Comparison of ENCODE assay signal across 9 cellular contexts in the genomic region with DNA sequence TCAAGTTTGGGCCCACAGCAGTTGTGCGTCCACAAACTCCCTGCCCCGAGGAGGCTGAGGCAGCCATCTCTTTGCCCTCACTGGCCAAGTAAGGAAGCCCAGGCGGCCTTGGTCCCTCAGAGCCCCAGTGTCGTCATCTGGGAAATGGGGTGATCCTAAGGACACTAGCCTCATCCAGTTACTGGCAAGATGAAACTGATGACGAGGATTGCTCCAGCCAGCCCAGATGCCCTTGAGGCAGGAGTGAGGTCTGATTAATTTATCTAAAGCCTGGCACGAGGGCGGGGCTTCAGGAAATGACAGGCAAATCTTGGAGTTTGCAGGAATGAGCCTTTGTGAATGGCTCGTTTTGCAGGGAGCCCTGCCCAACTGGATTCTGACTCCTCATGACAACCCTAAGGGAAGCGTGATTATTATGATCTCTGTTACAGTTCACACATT. TPM values are rescaled to one million over a fixed set of nuclear protein-coding genes. Genes with fewer than 3 reads are reported as not detected.
DNase-seq lines count a peak whose midpoint lies in the region; ATAC-seq and TF ChIP-seq lines count a peak whose summit lies in the region.
"Had no signal": no experiment of that assay in that cellular context is flagged by ENCODE, and none has a peak within 500 bp of the region (broad histone marks: within the 10 kb centered on the region; RNA-seq: fewer than 3 reads in every experiment).

No MANE protein-coding gene starts in this region.

- no peaks in the 10 kb centered on the region for H3K36me3 ChIP-seq in MM.1S (replicated peaks; ENCODE audit: insufficient read depth, low read length)

- H3K4me3 Mint-ChIP-seq in central memory CD8-positive, alpha-beta T cell, result no peak overlapping the region
- peak overlapping the region in 7 of 8 donors; percentile 96 to 100 (median 99) for H3K4me3 Mint-ChIP-seq in naive B cell

- H3K9me2 ChIP-seq in MM.1S (replicated peaks; ENCODE audit: insufficient read depth, low read length), result no peaks in the 10 kb centered on the region

- no peak overlapping the region for H2AFZ ChIP-seq in MM.1S (ENCODE audit: low read length)

- H4K20me1 ChIP-seq in MM.1S (ENCODE audit: insufficient read depth, low read length), result no peaks in the 10 kb centered on the region

- H3K4me1 Mint-ChIP-seq in central memory CD8-positive, alpha-beta T cell, result peaks cover 46% of the 10 kb centered on the region
- H3K4me1 Mint-ChIP-seq in naive B cell, result peaks cover 41 to 57% (median 44%) of the 10 kb centered on the region in 3 donors

- H3K36me3 Mint-ChIP-seq in central memory CD8-positive, alpha-beta T cell (ENCODE audit: insufficient read depth), result peaks cover 5% of the 10 kb centered on the region
- H3K36me3 Mint-ChIP-seq in naive B cell, result peaks cover 0 to 7% of the 10 kb centered on the region in 2 donors

- H3K27ac Mint-ChIP-seq in central memory CD8-positive, alpha-beta T cell (ENCODE audit: low read depth), result peak overlapping the region; percentile 29
- H3K27ac Mint-ChIP-seq in naive B cell, result peak overlapping the region in 4 of 6 donors; percentile 92 to 99 (median 96)

- ATAC-seq in central memory CD8-positive, alpha-beta T cell (replicated peaks; ENCODE audit: extremely low read depth, poor library complexity, severe bottlenecking), result no peak
- ATAC-seq in naive B cell (ENCODE audit: low read depth in 2 of 2) (no peak), GM21390 (IDR thresholded peaks at IDR 0.05; ENCODE audit: unreplicated experiment) (no peak), HG02763 (IDR thresholded peaks at IDR 0.05; ENCODE audit: unreplicated experiment) (no peak)

- peaks cover 13% of the 10 kb centered on the region; the same call in 1 of the 2 replicates for H3F3A ChIP-seq in MM.1S (ENCODE audit: insufficient read depth, low read length)

- H3K27me3 ChIP-seq in MM.1S (replicated peaks; ENCODE audit: insufficient read depth, low read length), result no peaks in the 10 kb centered on the region

- H3K9ac ChIP-seq in MM.1S (ENCODE audit: low read length), result no peak overlapping the region

- H3K79me2 ChIP-seq in MM.1S (ENCODE audit: low read length), result peaks cover 26% of the 10 kb centered on the region

- TF ChIP-seq CTCF in C4-2B (conservative IDR thresholded peaks at IDR 0.05) (no peak), MM.1S (IDR thresholded peaks at IDR 0.05; ENCODE audit: low read length) (no peak)

- H3K9me3 Mint-ChIP-seq in central memory CD8-positive, alpha-beta T cell, result no peaks in the 10 kb centered on the region
- H3K9me3 Mint-ChIP-seq in naive B cell, result no peaks in the 10 kb centered on the region

- peak overlapping the region; percentile 93; the same call in 1 of the 2 replicates for H3K4me3 ChIP-seq in MM.1S (ENCODE audit: low read length)

- no peaks in the 10 kb centered on the region for H3K27me3 Mint-ChIP-seq in central memory CD8-positive, alpha-beta T cell
- H3K27me3 Mint-ChIP-seq in naive B cell, result no peaks in the 10 kb centered on the region

- H3K27ac ChIP-seq in C4-2B (peak overlapping the region; percentile 44), MM.1S (ENCODE audit: low read length) (no peak overlapping the region)

- H3K9me3 ChIP-seq in MM.1S (replicated peaks; ENCODE audit: insufficient read depth, low read length), result no peaks in the 10 kb centered on the region

- DNase-seq in MM.1S (no peak), naive B cell (no peak), NCI-H187 treated with DMSO at 0.1 percent for 48 hours (lab: John Stamatoyannopoulos, UW) (no peak)
- DNase-seq in central memory CD8-positive, alpha-beta T cell (ENCODE audit: low spot score in 2 of 2), result no peak
- no peak for DNase-seq in stimulated activated CD4-positive, alpha-beta T cell treated with anti-CD3 and anti-CD28 coated beads, Interleukin-12 subunit alpha, Interleukin-12 subunit beta, amount 100 ng/mL, for 4 hours
- DNase-seq: NCI-H2171 had no signal

- H3K4me1 ChIP-seq in MM.1S (ENCODE audit: low read length), result peaks cover 15% of the 10 kb centered on the region

- H3K4me2 ChIP-seq in MM.1S (ENCODE audit: low read depth, low read length), result peak overlapping the region; percentile 96

RNA-seq across cellular contexts. Expression of a gene that starts 5.6 kb away (rescaled TPM):
- 10 to 100 TPM in 4 of 6 donors, 1 to 10 TPM in 2; 7.2 to 16.5 (median 11.6) TPM for polyA plus RNA-seq in naive B cell (ENCODE audit: low read depth in 6 of 6)

RNA-seq across cellular contexts. Expression of a gene that starts 21.1 kb away (rescaled TPM):
- not detected for polyA plus RNA-seq in naive B cell (ENCODE audit: low read depth in 6 of 6)

RNA-seq across cellular contexts. Expression of a gene that starts 31.5 kb away (rescaled TPM):
- 10 to 100 TPM; 24.1 to 53.3 (median 37.7) TPM for polyA plus RNA-seq in naive B cell (ENCODE audit: low read depth in 6 of 6)
